ENCODE assay signal across 12 cellular contexts in genomic region chr5:143376911-143377838, GRCh38. TPM values are rescaled to one million over a fixed set of nuclear protein-coding genes. Genes with fewer than 3 reads are reported as not detected.
DNase-seq lines count a peak whose midpoint lies in the region; ATAC-seq and TF ChIP-seq lines count a peak whose summit lies in the region.
"Had no signal": no experiment of that assay in that cellular context is flagged by ENCODE, and none has a peak within 500 bp of the region (broad histone marks: within the 10 kb centered on the region; RNA-seq: fewer than 3 reads in every experiment).

No MANE protein-coding gene starts in this region.

- peaks cover 78% of the 10 kb centered on the region for H3K4me1 Mint-ChIP-seq in activated naive CD8-positive, alpha-beta T cell (ENCODE audit: low read depth)
- H3K4me1 Mint-ChIP-seq in activated naive CD8-positive, alpha-beta T cell treated with anti-CD3 and anti-CD28 coated beads, Interleukin-2, amount 50 U/mL, for 24 hours = peaks cover 79% of the 10 kb centered on the region
- peaks cover 27% of the 10 kb centered on the region for H3K4me1 Mint-ChIP-seq in type B pancreatic cell (ENCODE audit: unreplicated experiment)

- H3K4me3 ChIP-seq in RWPE2 (ENCODE audit: severe bottlenecking) (no peak overlapping the region), foreskin fibroblast (ENCODE audit: low read depth in 1 of 2, low read length in 2 of 2) (no peak overlapping the region), neuronal stem cell (ENCODE audit: low read length in 2 of 2) (no peak overlapping the region), aorta (ENCODE audit: low read length in 2 of 2) (no peak overlapping the region)
- H3K4me3 ChIP-seq: right atrium auricular region had no signal

- no peak overlapping the region for H3K14ac ChIP-seq in neuronal stem cell (ENCODE audit: low read length)

- no peak overlapping the region for H3K23ac ChIP-seq in neuronal stem cell (ENCODE audit: low read depth, low read length, poor library complexity)

- H2BK120ac ChIP-seq in neuronal stem cell (ENCODE audit: low read depth, low read length) = no peak overlapping the region

- ATAC-seq in activated naive CD8-positive, alpha-beta T cell treated with anti-CD3 and anti-CD28 coated beads, Interleukin-2, amount 50 U/mL, for 24 hours = no peak
- ATAC-seq in RWPE2 (ENCODE audit: low read depth) (peak; percentile 95), aorta (ENCODE audit: low FRiP score) (no peak)

- H3K27ac ChIP-seq in RWPE2 (ENCODE audit: poor library complexity, severe bottlenecking) = peak overlapping the region; percentile 85
- no peak overlapping the region for H3K27ac ChIP-seq in neuronal stem cell (replicated peaks; ENCODE audit: low read length)
- no peak overlapping the region for H3K27ac ChIP-seq in aorta (ENCODE audit: low read depth in 1 of 2, low read length in 2 of 2)
- H3K27ac ChIP-seq: right atrium auricular region had no signal

- no peak for DNase-seq in activated naive CD8-positive, alpha-beta T cell treated with anti-CD3 and anti-CD28 coated beads, Interleukin-2, amount 50 U/mL, for 24 hours
- peak; percentile 77 for DNase-seq in RWPE2 (ENCODE audit: low spot score)
- peak; percentile 32 to 67 for DNase-seq in foreskin fibroblast
- DNase-seq in type B pancreatic cell (ENCODE audit: extremely low spot score, unreplicated experiment) = no peak
- DNase-seq in neuronal stem cell (ENCODE audit: low spot score) = no peak
- no peak for DNase-seq in SHP77 (lab: John Stamatoyannopoulos, UW)
- no peak for DNase-seq in aorta
- DNase-seq: C1 segment of cervical spinal cord; NCI-H2029; stimulated activated naive CD4-positive, alpha-beta T cell had no signal

- H3K9me3 ChIP-seq in RWPE2 (ENCODE audit: severe bottlenecking) (no peaks in the 10 kb centered on the region), neuronal stem cell (replicated peaks in 1 of 2; ENCODE audit: control insufficient read depth in 2 of 2, insufficient read depth in 1 of 2, low read depth in 1 of 2, low read length in 2 of 2) (no peaks in the 10 kb centered on the region), aorta (ENCODE audit: control insufficient read depth, low read length) (no peaks in the 10 kb centered on the region)
- H3K9me3 ChIP-seq: right atrium auricular region had no signal

- H3K36me3 ChIP-seq in RWPE2 (ENCODE audit: low read depth) = no peaks in the 10 kb centered on the region
- no peaks in the 10 kb centered on the region for H3K36me3 ChIP-seq in neuronal stem cell (replicated peaks in 1 of 2; ENCODE audit: control insufficient read depth in 2 of 2, insufficient read depth in 2 of 2, low read length in 2 of 2)
- H3K36me3 ChIP-seq in aorta (ENCODE audit: control insufficient read depth in 1 of 2, insufficient read depth in 2 of 2, low read length in 1 of 2) = no peaks in the 10 kb centered on the region
- H3K36me3 ChIP-seq: right atrium auricular region had no signal

- no peak overlapping the region for H4K8ac ChIP-seq in neuronal stem cell (ENCODE audit: low read depth, low read length)

- H2BK15ac ChIP-seq in neuronal stem cell (ENCODE audit: low read length) = no peak overlapping the region

- WGBS in neuronal stem cell (ENCODE audit: extremely low coverage in 2 of 2, insufficient read length in 2 of 2, insufficient replicate concordance in 1 of 2), 2 donors = no CpG with 5 or more reads among the region's 5 CpGs
- 83 to 84% methylated on average over 5 of the region's 5 CpGs for WGBS in aorta, 2 donors

- H3K4me1 ChIP-seq in RWPE2 (ENCODE audit: insufficient read depth, poor library complexity, severe bottlenecking) (peaks cover 25% of the 10 kb centered on the region), neuronal stem cell (ENCODE audit: control insufficient read depth in 2 of 2, insufficient read depth in 1 of 2, low read depth in 1 of 2, low read length in 2 of 2) (no peaks in the 10 kb centered on the region), aorta (ENCODE audit: control insufficient read depth in 1 of 2, insufficient read depth in 2 of 2, low read length in 2 of 2) (peaks cover 2 to 15% of the 10 kb centered on the region in 2 donors)

- peaks cover 4% of the 10 kb centered on the region for H3K36me3 Mint-ChIP-seq in activated naive CD8-positive, alpha-beta T cell
- peaks cover 24% of the 10 kb centered on the region for H3K36me3 Mint-ChIP-seq in activated naive CD8-positive, alpha-beta T cell treated with anti-CD3 and anti-CD28 coated beads, Interleukin-2, amount 50 U/mL, for 24 hours (ENCODE audit: low read depth)
- peaks cover 30% of the 10 kb centered on the region for H3K36me3 Mint-ChIP-seq in type B pancreatic cell

- H3K27me3 ChIP-seq in RWPE2 (ENCODE audit: insufficient read depth, poor library complexity, severe bottlenecking) (no peaks in the 10 kb centered on the region), neuronal stem cell (ENCODE audit: control insufficient read depth in 3 of 3, insufficient read depth in 3 of 3, low read depth in 1 of 3, low read length in 3 of 3) (no peaks in the 10 kb centered on the region), aorta (ENCODE audit: control insufficient read depth in 1 of 2, insufficient read depth in 2 of 2, low read length in 1 of 2) (no peaks in the 10 kb centered on the region)
- H3K27me3 ChIP-seq: right atrium auricular region had no signal

- no peak overlapping the region for H2BK5ac ChIP-seq in neuronal stem cell (ENCODE audit: low read length)

- no peak overlapping the region for H3K4ac ChIP-seq in neuronal stem cell (ENCODE audit: low read length)

- no peak overlapping the region for H3K18ac ChIP-seq in neuronal stem cell (ENCODE audit: low read length)

- no peak for TF ChIP-seq CTCF in RWPE2 (IDR thresholded peaks at IDR 0.05; ENCODE audit: poor library complexity, severe bottlenecking)
- no peak for TF ChIP-seq CTCF in foreskin fibroblast (IDR thresholded peaks at IDR 0.05; ENCODE audit: low read depth, low read length)
- TF ChIP-seq CTCF in type B pancreatic cell (conservative IDR thresholded peaks at IDR 0.05) = no peak

- H3K4me3 Mint-ChIP-seq in activated naive CD8-positive, alpha-beta T cell = no peak overlapping the region
- H3K4me3 Mint-ChIP-seq in activated naive CD8-positive, alpha-beta T cell treated with anti-CD3 and anti-CD28 coated beads, Interleukin-2, amount 50 U/mL, for 24 hours = no peak overlapping the region
- H3K4me3 Mint-ChIP-seq in type B pancreatic cell = peak overlapping the region; percentile 24

- peak overlapping the region; percentile 35 for H3K27ac Mint-ChIP-seq in activated naive CD8-positive, alpha-beta T cell
- H3K27ac Mint-ChIP-seq in activated naive CD8-positive, alpha-beta T cell treated with anti-CD3 and anti-CD28 coated beads, Interleukin-2, amount 50 U/mL, for 24 hours = no peak overlapping the region
- H3K27ac Mint-ChIP-seq in type B pancreatic cell = peak overlapping the region; percentile 39

- H3K4me2 ChIP-seq in neuronal stem cell (ENCODE audit: insufficient read depth, low read length, poor library complexity, severe bottlenecking) = no peak overlapping the region

- intact Hi-C loops in aorta (cut with DNase I) = no loop called here

- no peaks in the 10 kb centered on the region for H3K9me3 Mint-ChIP-seq in activated naive CD8-positive, alpha-beta T cell (ENCODE audit: low read depth)
- H3K9me3 Mint-ChIP-seq in activated naive CD8-positive, alpha-beta T cell treated with anti-CD3 and anti-CD28 coated beads, Interleukin-2, amount 50 U/mL, for 24 hours = no peaks in the 10 kb centered on the region
- no peaks in the 10 kb centered on the region for H3K9me3 Mint-ChIP-seq in type B pancreatic cell

- H2AK5ac ChIP-seq in neuronal stem cell (ENCODE audit: low read depth, low read length) = no peak overlapping the region

- no peaks in the 10 kb centered on the region for H3K79me1 ChIP-seq in neuronal stem cell (ENCODE audit: low read depth, low read length)

- no peak overlapping the region for H4K91ac ChIP-seq in neuronal stem cell (ENCODE audit: low read depth, low read length, poor library complexity)

- no peaks in the 10 kb centered on the region for H3K27me3 Mint-ChIP-seq in activated naive CD8-positive, alpha-beta T cell
- no peaks in the 10 kb centered on the region for H3K27me3 Mint-ChIP-seq in activated naive CD8-positive, alpha-beta T cell treated with anti-CD3 and anti-CD28 coated beads, Interleukin-2, amount 50 U/mL, for 24 hours
- no peaks in the 10 kb centered on the region for H3K27me3 Mint-ChIP-seq in type B pancreatic cell

- H2BK12ac ChIP-seq in neuronal stem cell (ENCODE audit: low read length) = no peak overlapping the region

- no peak overlapping the region for H2AFZ ChIP-seq in neuronal stem cell (ENCODE audit: low read length)

- H3K9ac ChIP-seq in neuronal stem cell (ENCODE audit: low read depth, low read length, poor library complexity) = no peak overlapping the region

RNA-seq across cellular contexts. Expression of gene NR3C1, which starts 26.3 kb away (rescaled TPM):
- 43.0 and 94.0 TPM in 2 replicates for total RNA-seq in type B pancreatic cell (ENCODE audit: low replicate concordance)
- 0.38 TPM for polyA plus RNA-seq in neuronal stem cell (2013, experiment 1 of 2)
- polyA plus RNA-seq in neuronal stem cell (2013, experiment 2 of 2) = 0.28 TPM
- total RNA-seq in aorta = 100 to 1,000 TPM in 1 of 2 donors, 10 to 100 TPM in 1; 61.2 to 105 TPM
- polyA plus RNA-seq in aorta = 10 to 100 TPM; 16.0 to 16.8 TPM

Comparison
In these comparisons a context has a peak if more than half of its experiments do, and no peak if none do; other contexts are left out.
1. DNase-seq: peak in RWPE2 (single experiment) and foreskin fibroblast (2 of 2); none in activated naive CD8-positive, alpha-beta T cell treated with anti-CD3 and anti-CD28 coated beads, Interleukin-2, amount 50 U/mL, for 24 hours (single experiment), type B pancreatic cell (single experiment), neuronal stem cell (single experiment), SHP77 (0 of 2) and aorta (0 of 2).